In genomic region chr10:72340911-72341310, GRCh38 we compare ENCODE assay signal across 1 cellular context.
TF ChIP-seq lines count a peak whose summit lies in the region.

No MANE protein-coding gene starts in this region.

TF ChIP-seq in GM12878, 131 proteins besides CTCF, POLR2A, EP300 and RAD21:
- no peak for TF ChIP-seq CREM (IDR thresholded peaks at IDR 0.05; ENCODE audit: low read depth)
- no peak for TF ChIP-seq TARDBP (IDR thresholded peaks at IDR 0.05; ENCODE audit: borderline replicate concordance)
- no peak for TF ChIP-seq LARP7 (IDR thresholded peaks at IDR 0.05)
- TF ChIP-seq RELB (IDR thresholded peaks at IDR 0.05; ENCODE audit: low read depth): no peak
- TF ChIP-seq HDGF (IDR thresholded peaks at IDR 0.05): 0 out of 2 replicates have a peak, but pooled peaks have one; percentile 10
TF ChIP-seq in GM12878: peak in this region for 1.
